Comparison of ENCODE assay signal across 2 cellular contexts in the genomic region with DNA sequence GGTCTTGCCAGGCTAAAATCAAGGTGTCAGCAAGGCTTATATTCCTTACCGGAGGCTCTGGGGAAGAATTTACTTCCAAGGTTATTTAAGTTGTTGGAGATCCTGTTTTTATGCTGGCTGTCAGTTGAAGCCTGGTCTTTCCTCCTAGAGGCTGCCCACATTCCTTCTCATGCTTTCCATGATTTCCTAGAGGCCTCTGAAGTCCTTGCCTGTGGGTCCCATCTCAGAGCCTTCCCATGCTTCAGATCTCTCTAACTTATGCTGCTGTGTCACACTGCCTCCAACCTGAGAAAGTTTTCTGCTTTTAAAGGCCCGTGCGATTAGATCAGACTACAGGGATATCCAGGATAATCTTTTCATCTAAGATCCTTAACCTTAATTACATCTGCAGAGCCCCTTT.
A peak's percentile ranks its signal among the peaks of the same experiment; 100 is the strongest.
DNase-seq lines count a peak whose midpoint lies in the region; ATAC-seq and TF ChIP-seq lines count a peak whose summit lies in the region.
"Not testable (repeated sequence)": the region's sequence is repeated elsewhere in the genome, so short reads cannot be mapped to it uniquely, and the experiment has no call there.

No MANE protein-coding gene starts in this region.

- not testable (repeated sequence) for H4K20me1 ChIP-seq in GM23338 (replicated peaks; ENCODE audit: insufficient read depth)

- H3F3A ChIP-seq in GM23338 (replicated peaks; ENCODE audit: low read depth) = not testable (repeated sequence)

- not testable (repeated sequence) for H3K36me3 Mint-ChIP-seq in GM23338 (ENCODE audit: low read depth); WTC11

- CTCF ChIA-PET in WTC11 (lab: Charles Lee) = not testable (repeated sequence)

- H3K4me1 Mint-ChIP-seq in GM23338 (peaks cover 12% of the 10 kb centered on the region), WTC11 (peaks cover 25% of the 10 kb centered on the region)

- not testable (repeated sequence) for H3K4me3 Mint-ChIP-seq in GM23338, WTC11

- not testable (repeated sequence) for H3K9me2 ChIP-seq in GM23338 (ENCODE audit: insufficient read depth)

- POLR2A ChIA-PET in WTC11 (lab: Charles Lee) = not testable (repeated sequence)

- ATAC-seq in GM23338 (peak; percentile 78), WTC11 (peak; percentile 86)

- H3K27ac Mint-ChIP-seq in GM23338, WTC11: not testable (repeated sequence)

- not testable (repeated sequence) for H3K36me3 ChIP-seq in GM23338 (ENCODE audit: insufficient read depth)

- not testable (repeated sequence) for H3K27me3 Mint-ChIP-seq in GM23338 (ENCODE audit: insufficient read depth, low read depth, poor library complexity); WTC11 (ENCODE audit: low read depth)

- H3K4me1 ChIP-seq in GM23338 (ENCODE audit: insufficient read depth) = not testable (repeated sequence)

- H2AFZ ChIP-seq in GM23338 = not testable (repeated sequence)

- H3K79me2 ChIP-seq in GM23338 (replicated peaks; ENCODE audit: insufficient read depth) = not testable (repeated sequence)

- not testable (repeated sequence) for H3K9me3 Mint-ChIP-seq in GM23338, WTC11

- TF ChIP-seq CTCF in GM23338 (conservative IDR thresholded peaks at IDR 0.05; ENCODE audit: low read depth in 2 of 2); WTC11 (IDR thresholded peaks at IDR 0.05): not testable (repeated sequence)

- not testable (repeated sequence) for DNase-seq in GM23338 (ENCODE audit: low spot score); WTC11 (ENCODE audit: low spot score)

- not testable (repeated sequence) for H3K4me3 ChIP-seq in GM23338

- H3K27me3 ChIP-seq in GM23338 (ENCODE audit: insufficient read depth) = not testable (repeated sequence)

- H3K27ac ChIP-seq in GM23338 (ENCODE audit: low read depth) = not testable (repeated sequence)

- not testable (repeated sequence) for H3K4me2 ChIP-seq in GM23338
